In the genomic region with DNA sequence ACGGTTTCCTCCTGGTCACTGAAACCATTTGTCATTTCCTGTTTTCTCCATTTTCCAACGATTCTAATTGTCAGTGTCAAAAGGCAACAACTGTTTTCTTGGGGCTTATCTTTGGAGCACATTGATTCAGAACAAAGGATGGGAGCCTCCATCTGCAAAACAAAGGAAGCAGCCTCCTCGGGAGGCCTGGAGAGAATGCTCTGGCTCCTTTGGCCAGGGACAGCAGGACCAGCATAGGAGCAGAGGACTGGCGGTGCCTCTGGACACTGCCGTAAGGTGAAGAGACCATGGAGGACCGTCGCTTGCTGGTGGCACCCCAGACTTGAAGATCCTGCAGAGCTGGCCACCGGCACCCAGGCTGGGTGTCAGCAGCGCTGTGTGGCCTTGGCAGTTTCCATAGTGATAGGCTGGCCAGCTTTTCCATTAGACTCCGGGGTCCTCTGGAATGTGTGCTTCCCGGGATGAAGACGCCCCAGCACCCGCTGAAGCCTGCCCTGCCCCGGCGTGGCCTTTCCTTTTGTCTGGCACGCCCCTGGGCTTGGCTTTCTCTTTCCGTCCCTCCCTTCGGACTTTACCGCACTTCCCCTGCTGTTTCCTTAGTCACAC, we compare ENCODE assay signal across 12 cellular contexts.
DNase-seq lines count a peak whose midpoint lies in the region; ATAC-seq and TF ChIP-seq lines count a peak whose summit lies in the region.
"Had no signal": no experiment of that assay in that cellular context is flagged by ENCODE, and none has a peak within 500 bp of the region (broad histone marks: within the 10 kb centered on the region; RNA-seq: fewer than 3 reads in every experiment).

No MANE protein-coding gene starts in this region.

- H3K4me1 ChIP-seq in ectodermal cell (ENCODE audit: control insufficient read depth, insufficient read depth, low read length), result no peaks in the 10 kb centered on the region
- H3K4me1 ChIP-seq in mesenchymal stem cell (ENCODE audit: control insufficient read depth, insufficient read depth, low read depth, low read length), result peaks cover 7% of the 10 kb centered on the region
- H3K4me1 ChIP-seq in thyroid gland, result peaks cover 13 to 61% of the 10 kb centered on the region in 2 donors

- peak; percentile 15 for DNase-seq in MV-4-11 (lab: John Stamatoyannopoulos, UW)
- no peak for DNase-seq in mesenchymal stem cell
- no peak for DNase-seq in thyroid gland
- DNase-seq in cerebellar nuclear complex (lab: John Stamatoyannopoulos, UW), result no peak
- no peak for DNase-seq in NCI-H187 treated with DMSO at 0.1 percent for 48 hours (lab: John Stamatoyannopoulos, UW)
- DNase-seq: activated CD8-positive, alpha-beta memory T cell treated with anti-CD3 and anti-CD28 coated beads, Interleukin-2, amount 50 U/mL, for 4 hours; NCI-H146; stimulated activated naive CD8-positive, alpha-beta T cell treated with anti-CD3 and anti-CD28 coated beads, Interleukin-15, amount 100 ng/mL, for 72 hours; T-helper 2 cell had no signal

- no peak overlapping the region for H2AFZ ChIP-seq in mesenchymal stem cell (ENCODE audit: low read depth, low read length)

- H3K36me3 ChIP-seq in ectodermal cell (ENCODE audit: control insufficient read depth, insufficient read depth, low read length) (no peaks in the 10 kb centered on the region), mesenchymal stem cell (ENCODE audit: control insufficient read depth in 1 of 2, insufficient read depth in 2 of 2, low read depth in 1 of 2, low read length in 2 of 2) (peaks cover 0 to 11% of the 10 kb centered on the region in 2 experiments), thyroid gland (no peaks in the 10 kb centered on the region)

- WGBS in ectodermal cell, 2 experiments, result 1 to 2% methylated on average over 19 of the region's 19 CpGs
- 32% methylated on average over 16 of the region's 19 CpGs for WGBS in mesenchymal stem cell
- 53 to 67% methylated on average over 11 to 19 of the region's 19 CpGs for whole genome bisulfite sequencing in thyroid gland, 2 donors

- no peak overlapping the region for H2BK120ac ChIP-seq in mesenchymal stem cell (ENCODE audit: low read depth, low read length)

- no peak for TF ChIP-seq POLR2A in thyroid gland (IDR thresholded peaks at IDR 0.05)
- no peak for TF ChIP-seq POLR2A in GM18505 (IDR thresholded peaks at IDR 0.05; ENCODE audit: borderline replicate concordance, extremely low read depth, insufficient read depth, insufficient read length)

- H3K18ac ChIP-seq in mesenchymal stem cell (ENCODE audit: low read depth in 1 of 2, low read length in 2 of 2), result no peak overlapping the region

- no peak overlapping the region for H4K91ac ChIP-seq in mesenchymal stem cell (ENCODE audit: low read length)

- H2BK5ac ChIP-seq in mesenchymal stem cell (ENCODE audit: low read depth, low read length, poor library complexity, severe bottlenecking), result no peak overlapping the region

- intact Hi-C loops in thyroid gland (cut with DNase I), result no loop called here

- TF ChIP-seq CTCF in thyroid gland (IDR thresholded peaks at IDR 0.05), result no peak

- H3K9me3 ChIP-seq in ectodermal cell (ENCODE audit: control insufficient read depth, low read length) (no peaks in the 10 kb centered on the region), mesenchymal stem cell (ENCODE audit: control insufficient read depth, low read length) (no peaks in the 10 kb centered on the region), thyroid gland (no peaks in the 10 kb centered on the region)

- H4K8ac ChIP-seq in mesenchymal stem cell (ENCODE audit: low read length), result peak overlapping the region; percentile 7

- H3K4ac ChIP-seq in mesenchymal stem cell (ENCODE audit: low read depth in 1 of 2, low read length in 2 of 2), result no peak overlapping the region

- H3K4me2 ChIP-seq in mesenchymal stem cell (ENCODE audit: low read length, poor library complexity, severe bottlenecking), result no peak overlapping the region

- H3K14ac ChIP-seq in mesenchymal stem cell (ENCODE audit: low read length in 2 of 2), result no peak overlapping the region

- no peak overlapping the region for H2AK5ac ChIP-seq in mesenchymal stem cell (ENCODE audit: low read length, severe bottlenecking)

- ATAC-seq in GM21723 (IDR thresholded peaks at IDR 0.05; ENCODE audit: unreplicated experiment) (no peak), GM18505 (IDR thresholded peaks at IDR 0.05; ENCODE audit: unreplicated experiment) (no peak)
- ATAC-seq: stimulated activated naive CD8-positive, alpha-beta T cell treated with anti-CD3 and anti-CD28 coated beads, Interleukin-15, amount 100 ng/mL, for 72 hours had no signal

- H3K27me3 ChIP-seq in ectodermal cell (ENCODE audit: control insufficient read depth, insufficient read depth, low read length, poor library complexity, severe bottlenecking) (no peaks in the 10 kb centered on the region), mesenchymal stem cell (ENCODE audit: control insufficient read depth in 1 of 2, insufficient read depth in 1 of 2, low read length in 2 of 2) (peaks cover 0 to 14% of the 10 kb centered on the region in 2 experiments), thyroid gland (no peaks in the 10 kb centered on the region)

- no peak overlapping the region for H2BK12ac ChIP-seq in mesenchymal stem cell (ENCODE audit: low read length in 2 of 2)

- no peak overlapping the region for H3K4me3 ChIP-seq in ectodermal cell (ENCODE audit: insufficient read depth, low read depth, low read length)
- no peak overlapping the region for H3K4me3 ChIP-seq in mesenchymal stem cell (ENCODE audit: insufficient read depth in 1 of 2, low read depth in 1 of 2, low read length in 2 of 2)
- H3K4me3 ChIP-seq in thyroid gland (replicated peaks in 1 of 3), result no peak overlapping the region

- H2BK15ac ChIP-seq in mesenchymal stem cell (ENCODE audit: low read depth, poor library complexity, severe bottlenecking), result no peak overlapping the region

- no peak overlapping the region for H3K23ac ChIP-seq in mesenchymal stem cell (ENCODE audit: low read length in 2 of 2)

- peaks cover 2% of the 10 kb centered on the region for H3K79me1 ChIP-seq in mesenchymal stem cell (replicated peaks; ENCODE audit: low read length, poor library complexity, severe bottlenecking)

- peak overlapping the region; percentile 48 for H3K9ac ChIP-seq in mesenchymal stem cell (ENCODE audit: low read length)

- H3K27ac ChIP-seq in ectodermal cell (ENCODE audit: insufficient read depth, low read depth, low read length, poor library complexity, severe bottlenecking), result peak overlapping the region; percentile 26
- H3K27ac ChIP-seq in mesenchymal stem cell (ENCODE audit: low read length, poor library complexity, severe bottlenecking), result no peak overlapping the region
- H3K27ac ChIP-seq in thyroid gland, result peak overlapping the region; percentile 44 to 75 (median 70)
